ENCODE assay signal across 11 cellular contexts in the genomic region with DNA sequence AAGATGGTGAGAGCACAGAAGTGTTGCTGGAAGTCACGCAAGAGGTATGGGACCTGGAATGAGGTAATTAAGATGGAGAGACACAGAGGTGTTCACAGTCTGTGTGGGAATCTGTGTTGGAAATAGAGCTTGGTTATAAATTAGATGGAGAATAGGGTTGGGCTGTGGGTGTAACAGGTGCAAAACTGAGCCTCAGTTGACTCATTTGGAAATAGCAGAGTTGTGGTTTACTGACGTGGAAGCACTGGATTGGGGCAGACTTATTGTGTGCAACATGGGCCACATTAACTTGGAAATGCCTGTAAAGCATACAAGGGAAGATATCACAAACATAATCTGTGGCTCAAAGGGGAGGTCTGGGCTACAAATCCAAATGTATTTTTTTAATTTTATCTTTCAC. TPM values are rescaled to one million over a fixed set of nuclear protein-coding genes. Genes with fewer than 3 reads are reported as not detected.
DNase-seq lines count a peak whose midpoint lies in the region; ATAC-seq and TF ChIP-seq lines count a peak whose summit lies in the region.
"Had no signal": no experiment of that assay in that cellular context is flagged by ENCODE, and none has a peak within 500 bp of the region (broad histone marks: within the 10 kb centered on the region; RNA-seq: fewer than 3 reads in every experiment).

No MANE protein-coding gene starts in this region.

- no peaks in the 10 kb centered on the region for H3K27me3 Mint-ChIP-seq in activated T-cell treated with anti-CD3 and anti-CD28 coated beads, Interleukin-2, amount 50 U/mL, for 24 hours
- H3K27me3 Mint-ChIP-seq in effector memory CD8-positive, alpha-beta T cell: no peaks in the 10 kb centered on the region

- ATAC-seq in GM21723 (IDR thresholded peaks at IDR 0.05; ENCODE audit: unreplicated experiment) (peak; percentile 87), HG03378 (IDR thresholded peaks at IDR 0.05; ENCODE audit: unreplicated experiment) (peak; percentile 84), psoas muscle (peak in 3 of 4 donors; percentile 37 to 75 (median 57))
- ATAC-seq in effector memory CD8-positive, alpha-beta T cell (replicated peaks): no peak

- no peaks in the 10 kb centered on the region for H3K9me3 Mint-ChIP-seq in activated T-cell treated with anti-CD3 and anti-CD28 coated beads, Interleukin-2, amount 50 U/mL, for 24 hours
- no peaks in the 10 kb centered on the region for H3K9me3 Mint-ChIP-seq in effector memory CD8-positive, alpha-beta T cell

- intact Hi-C loops in psoas muscle (cut with DNase I): no loop called here

- WGBS in psoas muscle, 3 donors: 86 to 96% (median 89%) methylated on average over 2 of the region's 2 CpGs

- H3K27ac Mint-ChIP-seq in activated T-cell treated with anti-CD3 and anti-CD28 coated beads, Interleukin-2, amount 50 U/mL, for 24 hours: peak overlapping the region; percentile 5
- no peak overlapping the region for H3K27ac Mint-ChIP-seq in effector memory CD8-positive, alpha-beta T cell

- no peak overlapping the region for H3K27ac ChIP-seq in psoas muscle
- H3K27ac ChIP-seq: HL-60 had no signal

- H3K4me1 ChIP-seq in psoas muscle: peaks cover under 1% of the 10 kb centered on the region

- no peaks in the 10 kb centered on the region for H3K27me3 ChIP-seq in psoas muscle (ENCODE audit: insufficient read depth in 3 of 3, low read length in 2 of 3)

- no peak for DNase-seq in activated T-cell treated with anti-CD3 and anti-CD28 coated beads, Interleukin-2, amount 50 U/mL, for 24 hours
- DNase-seq in activated T-cell treated with anti-CD3 and anti-CD28 coated beads for 4 hours (no peak), psoas muscle (no peak), NCI-H345 (lab: John Stamatoyannopoulos, UW) (no peak), HCEC 1CT (no peak)
- no peak for DNase-seq in effector memory CD8-positive, alpha-beta T cell
- DNase-seq: midbrain, NCI-H82 had no signal

- no peak for TF ChIP-seq CTCF in psoas muscle (IDR thresholded peaks at IDR 0.05)

- no peak overlapping the region for H3K4me3 ChIP-seq in psoas muscle

- no peaks in the 10 kb centered on the region for H3K36me3 ChIP-seq in psoas muscle (ENCODE audit: insufficient read depth in 1 of 2, low read depth in 1 of 2)

- no peaks in the 10 kb centered on the region for H3K9me3 ChIP-seq in psoas muscle

- no peak overlapping the region for H3K4me3 Mint-ChIP-seq in activated T-cell treated with anti-CD3 and anti-CD28 coated beads, Interleukin-2, amount 50 U/mL, for 24 hours
- no peak overlapping the region for H3K4me3 Mint-ChIP-seq in effector memory CD8-positive, alpha-beta T cell

- H3K4me1 Mint-ChIP-seq in activated T-cell treated with anti-CD3 and anti-CD28 coated beads, Interleukin-2, amount 50 U/mL, for 24 hours (ENCODE audit: low read depth): peaks cover 6% of the 10 kb centered on the region
- H3K4me1 Mint-ChIP-seq in effector memory CD8-positive, alpha-beta T cell (ENCODE audit: low read depth in 2 of 2): no peaks in the 10 kb centered on the region

- H3K36me3 Mint-ChIP-seq in activated T-cell treated with anti-CD3 and anti-CD28 coated beads, Interleukin-2, amount 50 U/mL, for 24 hours (ENCODE audit: low read depth): no peaks in the 10 kb centered on the region
- H3K36me3 Mint-ChIP-seq in effector memory CD8-positive, alpha-beta T cell (ENCODE audit: insufficient read depth): no peaks in the 10 kb centered on the region

RNA-seq across cellular contexts. Expression of a gene that starts 13.0 kb away (rescaled TPM):
- 10 to 100 TPM; 37.0 to 70.8 (median 49.8) TPM for total RNA-seq in psoas muscle
- polyA plus RNA-seq in psoas muscle: 10 to 100 TPM in 1 of 3 donors, 1 to 10 TPM in 2; 4.8 to 14.2 (median 6.6) TPM
